Comparison of ENCODE assay signal across 25 cellular contexts in the genomic region with DNA sequence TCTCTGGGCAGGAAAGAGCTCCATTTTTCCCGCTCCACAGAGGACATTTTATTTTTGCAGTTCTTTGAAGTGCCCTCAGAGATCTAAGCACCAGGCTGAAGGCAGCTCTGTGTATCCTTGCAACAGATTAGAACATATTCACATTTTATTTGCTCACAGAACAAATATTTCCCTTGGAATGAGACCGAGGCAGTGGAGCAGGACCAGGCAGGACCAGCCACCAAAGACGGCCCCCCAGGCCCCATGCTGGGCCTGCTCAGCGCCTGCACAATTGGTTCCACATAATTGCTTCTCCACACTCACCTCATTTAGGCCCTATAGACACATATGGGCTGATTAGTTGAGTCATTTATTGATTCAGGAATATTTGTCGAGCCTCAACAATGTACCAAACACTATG. TPM values are rescaled to one million over a fixed set of nuclear protein-coding genes. Genes with fewer than 3 reads are reported as not detected.
DNase-seq lines count a peak whose midpoint lies in the region; TF ChIP-seq lines count a peak whose summit lies in the region.
"Had no signal": no experiment of that assay in that cellular context is flagged by ENCODE, and none has a peak within 500 bp of the region (broad histone marks: within the 10 kb centered on the region; RNA-seq: fewer than 3 reads in every experiment).

No MANE protein-coding gene starts in this region.

- DNase-seq in COLO668 (lab: John Stamatoyannopoulos, UW; ENCODE audit: unreplicated experiment) = peak; percentile 40
- DNase-seq in NCI-H345 (lab: John Stamatoyannopoulos, UW) = peak; percentile 62
- DNase-seq in epithelial cell of esophagus (ENCODE audit: low read depth) = peak; percentile 49
- DNase-seq in nephron progenitor cell = no peak
- no peak for DNase-seq in glutamatergic neuron
- no peak for DNase-seq in activated CD4-positive, alpha-beta T cell treated with anti-CD3 and anti-CD28 coated beads, Interleukin-2, amount 50 U/mL, for 48 hours
- DNase-seq in activated CD4-positive, alpha-beta memory T cell treated with anti-CD3 and anti-CD28 coated beads, Interleukin-2, amount 10 ng/mL, durations not matched to agents 7 days and 5 days = no peak
- no peak for DNase-seq in DMS114 treated with DMSO at 0.1 percent for 48 hours (lab: John Stamatoyannopoulos, UW; ENCODE audit: unreplicated experiment)
- DNase-seq: ACHN; activated B cell treated with CpG ODN at 0.5 μM for 24 hours; activated CD8-positive, alpha-beta T cell treated with anti-CD3 and anti-CD28 coated beads for 36 hours; activated naive CD4-positive, alpha-beta T cell; activated T-cell treated with anti-CD3 and anti-CD28 coated beads, Interleukin-2, amount 50 U/mL, for 1 hour; C1 segment of cervical spinal cord; erythroblast; GDM1; KG1; MV-4-11; NCI-H2081; NCI-H446 treated with DMSO at 0.1 percent for 48 hours; NK-92 treated with Interleukin-12 subunit alpha and Interleukin-12 subunit beta, amount 100 ng/mL, for 24 hours; nucleus accumbens; stimulated activated CD8-positive, alpha-beta memory T cell treated with anti-CD3 and anti-CD28 coated beads, Interleukin-4, amount 100 ng/mL, for 48 hours had no signal

- H3K4me3 ChIP-seq in epithelial cell of esophagus (ENCODE audit: low read length) = no peak overlapping the region
- H3K4me3 ChIP-seq: gastroesophageal sphincter, vagina had no signal

- CTCF ChIA-PET in activated CD4-positive, alpha-beta memory T cell treated with anti-CD3 and anti-CD28 coated beads, Interleukin-2, amount 10 ng/mL, durations not matched to agents 7 days and 5 days (lab: Charles Lee) = interaction anchor here (0.9 kb wide), 1 partner anchor 21 kb away, joined by 5 read pairs; no protein-coding TSS in a partner anchor

- POLR2A ChIA-PET in activated CD4-positive, alpha-beta memory T cell treated with anti-CD3 and anti-CD28 coated beads, Interleukin-2, amount 10 ng/mL, durations not matched to agents 7 days and 5 days (lab: Charles Lee) = no interaction called here

- TF ChIP-seq CTCF in epithelial cell of esophagus (IDR thresholded peaks at IDR 0.05; ENCODE audit: insufficient read depth, low read depth, low read length, missing control alignments) (no peak), nephron progenitor cell (IDR thresholded peaks at IDR 0.05) (no peak), glutamatergic neuron (IDR thresholded peaks at IDR 0.05; ENCODE audit: partially characterized antibody, unreplicated experiment) (no peak)

- no peaks in the 10 kb centered on the region for H3K9me3 Mint-ChIP-seq in nephron progenitor cell
- no peaks in the 10 kb centered on the region for H3K9me3 Mint-ChIP-seq in glutamatergic neuron (ENCODE audit: unreplicated experiment)
- peaks cover 4% of the 10 kb centered on the region for H3K9me3 Mint-ChIP-seq in activated CD4-positive, alpha-beta memory T cell treated with anti-CD3 and anti-CD28 coated beads, Interleukin-2, amount 10 ng/mL, durations not matched to agents 7 days and 5 days
- H3K9me3 Mint-ChIP-seq: activated B cell treated with CpG ODN at 0.5 μM for 24 hours; activated CD8-positive, alpha-beta T cell treated with anti-CD3 and anti-CD28 coated beads for 36 hours had no signal

- H3K4me3 Mint-ChIP-seq in nephron progenitor cell (peak overlapping the region; percentile 13), glutamatergic neuron (ENCODE audit: unreplicated experiment) (no peak overlapping the region)
- H3K4me3 Mint-ChIP-seq in activated CD4-positive, alpha-beta memory T cell treated with anti-CD3 and anti-CD28 coated beads, Interleukin-2, amount 10 ng/mL, durations not matched to agents 7 days and 5 days = no peak overlapping the region
- H3K4me3 Mint-ChIP-seq: activated B cell treated with CpG ODN at 0.5 μM for 24 hours; activated CD8-positive, alpha-beta T cell treated with anti-CD3 and anti-CD28 coated beads for 36 hours had no signal

- H3K36me3 Mint-ChIP-seq in nephron progenitor cell (ENCODE audit: low read depth) (no peaks in the 10 kb centered on the region), glutamatergic neuron (ENCODE audit: unreplicated experiment) (no peaks in the 10 kb centered on the region)
- H3K36me3 Mint-ChIP-seq in activated CD4-positive, alpha-beta memory T cell treated with anti-CD3 and anti-CD28 coated beads, Interleukin-2, amount 10 ng/mL, durations not matched to agents 7 days and 5 days (ENCODE audit: low read depth) = no peaks in the 10 kb centered on the region

- peaks cover 11% of the 10 kb centered on the region for H3K27me3 Mint-ChIP-seq in nephron progenitor cell (ENCODE audit: low read depth, poor library complexity)
- peaks cover 2% of the 10 kb centered on the region for H3K27me3 Mint-ChIP-seq in glutamatergic neuron (ENCODE audit: unreplicated experiment)
- H3K27me3 Mint-ChIP-seq in activated CD4-positive, alpha-beta memory T cell treated with anti-CD3 and anti-CD28 coated beads, Interleukin-2, amount 10 ng/mL, durations not matched to agents 7 days and 5 days = peaks cover 28% of the 10 kb centered on the region

- H3K27ac Mint-ChIP-seq in nephron progenitor cell (peak overlapping the region; percentile 94), glutamatergic neuron (ENCODE audit: unreplicated experiment) (no peak overlapping the region)
- no peak overlapping the region for H3K27ac Mint-ChIP-seq in activated CD4-positive, alpha-beta memory T cell treated with anti-CD3 and anti-CD28 coated beads, Interleukin-2, amount 10 ng/mL, durations not matched to agents 7 days and 5 days
- H3K27ac Mint-ChIP-seq: activated B cell treated with CpG ODN at 0.5 μM for 24 hours; activated CD8-positive, alpha-beta T cell treated with anti-CD3 and anti-CD28 coated beads for 36 hours had no signal

- H3K4me1 Mint-ChIP-seq in nephron progenitor cell (peaks cover 84% of the 10 kb centered on the region), glutamatergic neuron (ENCODE audit: low read depth, unreplicated experiment) (peaks cover 18% of the 10 kb centered on the region)
- H3K4me1 Mint-ChIP-seq in activated CD4-positive, alpha-beta memory T cell treated with anti-CD3 and anti-CD28 coated beads, Interleukin-2, amount 10 ng/mL, durations not matched to agents 7 days and 5 days = no peaks in the 10 kb centered on the region
- H3K4me1 Mint-ChIP-seq: activated B cell treated with CpG ODN at 0.5 μM for 24 hours had no signal

RNA-seq across cellular contexts. Expression of gene ETV5, which starts 15.7 kb away (rescaled TPM):
- total RNA-seq in glutamatergic neuron (ENCODE audit: unreplicated experiment) = 16.9 TPM
- 1 to 10 TPM; 2.5 to 3.3 TPM for total RNA-seq in activated CD4-positive, alpha-beta memory T cell treated with anti-CD3 and anti-CD28 coated beads, Interleukin-2, amount 10 ng/mL, durations not matched to agents 7 days and 5 days

Comparison
In these comparisons a context has a peak if more than half of its experiments do, and no peak if none do; other contexts are left out.
1. DNase-seq: peak in COLO668 (single experiment), NCI-H345 (single experiment) and epithelial cell of esophagus (single experiment); none in nephron progenitor cell (single experiment), glutamatergic neuron (single experiment), activated CD4-positive, alpha-beta T cell treated with anti-CD3 and anti-CD28 coated beads, Interleukin-2, amount 50 U/mL, for 48 hours (0 of 2), activated CD4-positive, alpha-beta memory T cell treated with anti-CD3 and anti-CD28 coated beads, Interleukin-2, amount 10 ng/mL, durations not matched to agents 7 days and 5 days (single experiment) and DMS114 treated with DMSO at 0.1 percent for 48 hours (single experiment).